8 cellular contexts compared by ENCODE assay signal in the genomic region with DNA sequence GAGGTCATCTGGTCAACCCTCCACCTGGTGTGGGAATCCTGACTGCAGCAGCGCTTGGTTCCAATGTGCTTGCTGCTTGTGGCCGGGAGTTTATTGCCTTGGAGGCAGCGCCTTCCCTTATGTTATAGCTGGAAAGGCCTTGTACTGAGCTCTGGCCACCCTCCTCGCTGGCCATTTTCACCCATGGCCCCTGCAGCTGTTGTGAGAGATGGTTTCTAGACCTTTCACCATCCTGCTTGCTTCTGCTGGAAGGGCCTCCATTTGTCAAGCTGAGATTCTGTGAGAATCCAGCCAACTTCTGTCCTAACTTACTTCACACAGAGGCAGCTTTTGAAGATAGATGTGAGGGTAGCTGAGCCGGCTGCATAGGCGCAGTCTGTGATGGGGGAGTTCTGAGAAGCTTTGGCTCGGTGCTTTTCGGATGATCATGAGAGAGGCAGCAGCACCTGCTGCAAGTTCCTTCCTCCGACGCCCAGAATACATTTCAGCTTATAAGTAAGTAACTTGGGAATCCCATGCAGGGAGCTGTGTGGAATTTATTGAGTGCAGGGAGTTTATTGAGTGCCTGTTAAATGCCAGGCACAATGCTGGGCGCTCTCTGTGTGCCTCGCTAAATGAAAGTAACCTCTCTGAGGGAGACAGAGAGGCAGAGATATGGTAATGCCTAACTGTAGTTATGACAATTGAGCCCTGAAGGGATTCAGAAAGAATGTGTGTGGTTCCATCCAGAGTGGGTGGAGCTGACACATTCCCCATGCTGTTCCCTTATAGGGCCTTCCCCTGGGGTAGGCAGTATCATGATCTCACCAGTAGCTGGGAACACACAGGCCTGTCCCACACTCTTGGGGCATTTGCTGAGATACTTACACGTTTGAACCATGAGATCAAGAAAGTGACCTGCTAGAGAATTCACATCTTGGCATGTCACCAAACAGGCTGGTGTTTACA. TPM values are rescaled to one million over a fixed set of nuclear protein-coding genes. Genes with fewer than 3 reads are reported as not detected.
DNase-seq lines count a peak whose midpoint lies in the region.

No MANE protein-coding gene starts in this region.

- H3K36me3 Mint-ChIP-seq in CD8-positive, alpha-beta memory T cell = no peaks in the 10 kb centered on the region

- peaks cover 13 to 18% of the 10 kb centered on the region in 2 donors for H3K27me3 Mint-ChIP-seq in CD8-positive, alpha-beta memory T cell

- H3K27me3 ChIP-seq in CD8-positive, alpha-beta memory T cell (ENCODE audit: insufficient read depth, low read length, poor library complexity, severe bottlenecking) = no peaks in the 10 kb centered on the region

- H3K9me3 ChIP-seq in CD8-positive, alpha-beta memory T cell (ENCODE audit: low read length) = no peaks in the 10 kb centered on the region

- no peaks in the 10 kb centered on the region for H3K9me3 Mint-ChIP-seq in CD8-positive, alpha-beta memory T cell

- no peaks in the 10 kb centered on the region for H3K36me3 ChIP-seq in CD8-positive, alpha-beta memory T cell (ENCODE audit: insufficient read depth, low read length)

- H3K4me1 Mint-ChIP-seq in CD8-positive, alpha-beta memory T cell = peaks cover 0 to 3% (median 1%) of the 10 kb centered on the region in 3 donors

- no peak overlapping the region for H3K4me3 Mint-ChIP-seq in CD8-positive, alpha-beta memory T cell

- peak overlapping the region in 2 of 8 donors; percentile 43 to 44 for H3K27ac Mint-ChIP-seq in CD8-positive, alpha-beta memory T cell

- H3K27ac ChIP-seq in CD8-positive, alpha-beta memory T cell (ENCODE audit: low read depth, low read length) = no peak overlapping the region

- POLR2A ChIA-PET in CD8-positive, alpha-beta memory T cell (lab: Charles Lee) = no interaction called here

- H3K4me3 ChIP-seq in CD8-positive, alpha-beta memory T cell (ENCODE audit: low read length) = no peak overlapping the region

- no peaks in the 10 kb centered on the region for H3K4me1 ChIP-seq in CD8-positive, alpha-beta memory T cell (ENCODE audit: insufficient read depth, low read length)

- DNase-seq in GM04503 (ENCODE audit: low read depth) (peak; percentile 91), T1000 (lab: John Stamatoyannopoulos, UW) (peak; percentile 33), glomerular visceral epithelial cell (ENCODE audit: extremely low spot score) (peak; percentile 84), putamen (ENCODE audit: low spot score) (peak; percentile 61), cortex of kidney (lab: John Stamatoyannopoulos, UW) (no peak), DMS79 treated with DMSO at 0.1 percent for 48 hours (lab: John Stamatoyannopoulos, UW) (no peak)
- DNase-seq in activated naive CD4-positive, alpha-beta T cell treated with anti-CD3 and anti-CD28 coated beads, Interleukin-2, amount 50 U/mL, for 16 hours = no peak
- no peak for DNase-seq in CD8-positive, alpha-beta memory T cell

- CTCF ChIA-PET in CD8-positive, alpha-beta memory T cell (lab: Charles Lee) = no interaction called here

RNA-seq across cellular contexts. Expression of a gene that starts 8.9 kb away (rescaled TPM):
- 1 to 10 TPM; 4.2 to 4.8 TPM for total RNA-seq in CD8-positive, alpha-beta memory T cell
- 0.89 TPM for polyA plus RNA-seq in CD8-positive, alpha-beta memory T cell

Comparison
In these comparisons a context has a peak if more than half of its experiments do, and no peak if none do; other contexts are left out.
1. DNase-seq: peak in GM04503 (single experiment), T1000 (single experiment), glomerular visceral epithelial cell (single experiment) and putamen (single experiment); none in cortex of kidney (single experiment), activated naive CD4-positive, alpha-beta T cell treated with anti-CD3 and anti-CD28 coated beads, Interleukin-2, amount 50 U/mL, for 16 hours (single experiment), DMS79 treated with DMSO at 0.1 percent for 48 hours (single experiment) and CD8-positive, alpha-beta memory T cell (0 of 5).